ENCODE assay signal across 13 cellular contexts in the genomic region with DNA sequence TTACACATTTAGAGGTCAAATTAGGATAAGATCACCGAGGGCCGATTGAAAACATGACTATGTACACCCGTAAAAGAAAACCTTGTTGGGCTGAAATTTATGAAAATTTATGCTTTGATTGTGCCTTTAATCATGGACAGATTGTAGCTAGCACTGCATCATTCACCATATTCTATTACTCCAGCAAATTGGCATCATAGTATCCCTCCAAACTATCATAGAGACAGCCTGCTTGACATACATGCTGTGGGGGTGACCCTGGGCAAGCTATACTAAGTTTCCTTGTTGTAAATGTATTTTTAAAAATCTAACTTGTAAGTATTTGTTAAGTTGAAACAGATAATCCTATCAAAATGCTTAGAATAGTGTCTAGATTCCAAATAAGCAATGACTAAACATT.
A peak's percentile ranks its signal among the peaks of the same experiment; 100 is the strongest.
DNase-seq lines count a peak whose midpoint lies in the region; ATAC-seq and TF ChIP-seq lines count a peak whose summit lies in the region.
"Had no signal": no experiment of that assay in that cellular context is flagged by ENCODE, and none has a peak within 500 bp of the region (broad histone marks: within the 10 kb centered on the region; RNA-seq: fewer than 3 reads in every experiment).

No MANE protein-coding gene starts in this region.

- TF ChIP-seq CTCF in CD8-positive, alpha-beta T cell (IDR thresholded peaks at IDR 0.05) = no peak
- TF ChIP-seq CTCF in neural crest cell (conservative IDR thresholded peaks at IDR 0.05) = no peak

- H3K27ac Mint-ChIP-seq in CD8-positive, alpha-beta T cell = peak overlapping the region; percentile 55
- H3K27ac Mint-ChIP-seq in activated naive CD8-positive, alpha-beta T cell = peak overlapping the region; percentile 97
- H3K27ac Mint-ChIP-seq in neural crest cell (ENCODE audit: unreplicated experiment) = no peak overlapping the region

- no peak overlapping the region for H3K27ac ChIP-seq in CD8-positive, alpha-beta T cell (ENCODE audit: low read depth, low read length)
- peak overlapping the region; percentile 98 for H3K27ac ChIP-seq in HUES64 (ENCODE audit: low read depth, low read length)

- no peaks in the 10 kb centered on the region for H3K9me3 Mint-ChIP-seq in CD8-positive, alpha-beta T cell
- H3K9me3 Mint-ChIP-seq in activated naive CD8-positive, alpha-beta T cell (ENCODE audit: low read depth) = peaks cover 3% of the 10 kb centered on the region
- H3K9me3 Mint-ChIP-seq in neural crest cell = no peaks in the 10 kb centered on the region

- intact Hi-C loops in CD8-positive, alpha-beta T cell (cut with DNase I, micrococcal nuclease) = loop anchor here (1.0 to 10.0 kb wide), 4 partner anchors 9 to 45 kb away; a partner anchor contains a TSS

- 94% methylated on average over 3 of the region's 3 CpGs for WGBS in HUES64

- no peaks in the 10 kb centered on the region for H3K27me3 Mint-ChIP-seq in CD8-positive, alpha-beta T cell (ENCODE audit: low read depth)
- H3K27me3 Mint-ChIP-seq in activated naive CD8-positive, alpha-beta T cell = no peaks in the 10 kb centered on the region
- H3K27me3 Mint-ChIP-seq in neural crest cell (ENCODE audit: low read depth) = peaks cover 4% of the 10 kb centered on the region

- peaks cover 4% of the 10 kb centered on the region for H3K36me3 Mint-ChIP-seq in CD8-positive, alpha-beta T cell
- no peaks in the 10 kb centered on the region for H3K36me3 Mint-ChIP-seq in activated naive CD8-positive, alpha-beta T cell
- H3K36me3 Mint-ChIP-seq in neural crest cell (ENCODE audit: low read depth) = no peaks in the 10 kb centered on the region

- POLR2A ChIA-PET in CD8-positive, alpha-beta T cell (lab: Charles Lee) = interaction anchor here (0.9 to 14.9 kb wide), 14 partner anchors 10 to 955 kb away, joined by 3 to 1041 read pairs (median 22); a partner anchor contains a TSS

- no peak overlapping the region for H3K4me3 Mint-ChIP-seq in CD8-positive, alpha-beta T cell
- no peak overlapping the region for H3K4me3 Mint-ChIP-seq in activated naive CD8-positive, alpha-beta T cell
- peak overlapping the region; percentile 20 for H3K4me3 Mint-ChIP-seq in neural crest cell

- CTCF ChIA-PET in CD8-positive, alpha-beta T cell (lab: Charles Lee) = interaction anchor here (1.1 to 4.1 kb wide), 5 partner anchors 8 to 151 kb away, joined by 3 to 40 read pairs (median 3); a partner anchor contains a TSS

- H3K4me3 ChIP-seq in CD8-positive, alpha-beta T cell (ENCODE audit: low read depth, low read length) = no peak overlapping the region
- H3K4me3 ChIP-seq in HUES64 (ENCODE audit: low read length) = no peak overlapping the region

- H3K9me3 ChIP-seq in CD8-positive, alpha-beta T cell (ENCODE audit: low read length) = no peaks in the 10 kb centered on the region
- no peaks in the 10 kb centered on the region for H3K9me3 ChIP-seq in HUES64 (ENCODE audit: insufficient read depth, low read depth, low read length)
- H3K9me3 ChIP-seq: right atrium auricular region had no signal

- H3K27me3 ChIP-seq in CD8-positive, alpha-beta T cell (ENCODE audit: insufficient read depth, low read length) = no peaks in the 10 kb centered on the region
- H3K27me3 ChIP-seq in HUES64 (ENCODE audit: insufficient read depth, low read length) = no peaks in the 10 kb centered on the region
- H3K27me3 ChIP-seq: right atrium auricular region had no signal

- no peaks in the 10 kb centered on the region for H3K36me3 ChIP-seq in CD8-positive, alpha-beta T cell (ENCODE audit: insufficient read depth, low read length)
- H3K36me3 ChIP-seq in HUES64 (ENCODE audit: insufficient read depth, low read length) = no peaks in the 10 kb centered on the region
- H3K36me3 ChIP-seq: right atrium auricular region had no signal

- H3K9ac ChIP-seq in HUES64 (ENCODE audit: low read depth, low read length) = no peak overlapping the region

- no peak for DNase-seq in CD8-positive, alpha-beta T cell
- no peak for DNase-seq in neural crest cell (ENCODE audit: low read depth, low spot score)
- no peak for DNase-seq in amniotic stem cell (lab: John Stamatoyannopoulos, UW)
- DNase-seq in NCI-H446 treated with DMSO at 0.1 percent for 48 hours (lab: John Stamatoyannopoulos, UW) = no peak
- no peak for DNase-seq in NCI-H2196 treated with DMSO at 0.1 percent for 48 hours (lab: John Stamatoyannopoulos, UW; ENCODE audit: unreplicated experiment)
- DNase-seq: activated effector memory CD4-positive, alpha-beta T cell treated with anti-CD3 and anti-CD28 coated beads, Interleukin-2, amount 50 U/mL, for 16 hours; DND-41; NCI-H1436; NCI-H69; SIG-M5 had no signal

- H3K4me1 ChIP-seq in CD8-positive, alpha-beta T cell (ENCODE audit: insufficient read depth, low read length) = peaks cover 24% of the 10 kb centered on the region
- peaks cover 20% of the 10 kb centered on the region for H3K4me1 ChIP-seq in HUES64 (ENCODE audit: insufficient read depth, low read length)

- ATAC-seq in CD8-positive, alpha-beta T cell = no peak

- peaks cover 38% of the 10 kb centered on the region for H3K4me1 Mint-ChIP-seq in CD8-positive, alpha-beta T cell (ENCODE audit: low read depth)
- H3K4me1 Mint-ChIP-seq in activated naive CD8-positive, alpha-beta T cell (ENCODE audit: low read depth) = peaks cover 36% of the 10 kb centered on the region
- peaks cover 51% of the 10 kb centered on the region for H3K4me1 Mint-ChIP-seq in neural crest cell
